Comparison of ENCODE assay signal across 2 cellular contexts in the genomic region with DNA sequence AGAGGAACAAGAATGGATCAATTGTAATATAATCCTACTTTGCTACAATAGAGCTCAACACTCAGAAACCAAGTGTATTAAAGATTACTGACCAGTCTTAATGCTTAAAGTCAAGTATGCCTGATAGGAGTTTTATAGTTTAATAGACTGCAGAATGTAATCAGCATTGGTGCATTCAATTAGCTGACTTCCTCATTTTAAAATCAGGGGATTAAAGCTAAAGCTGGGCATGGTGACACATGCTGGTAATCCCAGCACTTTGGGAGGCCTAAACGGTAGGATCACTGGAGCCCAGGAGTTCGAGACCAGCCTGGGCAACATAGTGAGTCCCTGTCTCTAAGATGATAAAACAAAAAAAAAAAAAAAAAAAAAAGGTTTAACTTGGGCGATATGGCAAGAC.
TF ChIP-seq lines count a peak whose summit lies in the region.

No MANE protein-coding gene starts in this region.

TF ChIP-seq in HEK293, 187 proteins besides CTCF, POLR2A, EP300 and RAD21:
- TF ChIP-seq ZNF585B (tag by site-specific recombination; IDR thresholded peaks at IDR 0.05) (peak; percentile 41), ZNF571 (tag by site-specific recombination; IDR thresholded peaks at IDR 0.05) (no peak)

TF ChIP-seq in K562, 482 proteins besides CTCF, POLR2A, EP300 and RAD21:
- TF ChIP-seq SPI1 (IDR thresholded peaks at IDR 0.05; ENCODE audit: borderline replicate concordance, low read depth, low read length) (peak; percentile 86), POLR3A (IDR thresholded peaks at IDR 0.05; ENCODE audit: borderline replicate concordance, extremely low read depth, insufficient read depth, insufficient read length) (no peak)
TF ChIP-seq in K562: peak in this region for 1.
